ENCODE assay signal across 9 cellular contexts in the genomic region with DNA sequence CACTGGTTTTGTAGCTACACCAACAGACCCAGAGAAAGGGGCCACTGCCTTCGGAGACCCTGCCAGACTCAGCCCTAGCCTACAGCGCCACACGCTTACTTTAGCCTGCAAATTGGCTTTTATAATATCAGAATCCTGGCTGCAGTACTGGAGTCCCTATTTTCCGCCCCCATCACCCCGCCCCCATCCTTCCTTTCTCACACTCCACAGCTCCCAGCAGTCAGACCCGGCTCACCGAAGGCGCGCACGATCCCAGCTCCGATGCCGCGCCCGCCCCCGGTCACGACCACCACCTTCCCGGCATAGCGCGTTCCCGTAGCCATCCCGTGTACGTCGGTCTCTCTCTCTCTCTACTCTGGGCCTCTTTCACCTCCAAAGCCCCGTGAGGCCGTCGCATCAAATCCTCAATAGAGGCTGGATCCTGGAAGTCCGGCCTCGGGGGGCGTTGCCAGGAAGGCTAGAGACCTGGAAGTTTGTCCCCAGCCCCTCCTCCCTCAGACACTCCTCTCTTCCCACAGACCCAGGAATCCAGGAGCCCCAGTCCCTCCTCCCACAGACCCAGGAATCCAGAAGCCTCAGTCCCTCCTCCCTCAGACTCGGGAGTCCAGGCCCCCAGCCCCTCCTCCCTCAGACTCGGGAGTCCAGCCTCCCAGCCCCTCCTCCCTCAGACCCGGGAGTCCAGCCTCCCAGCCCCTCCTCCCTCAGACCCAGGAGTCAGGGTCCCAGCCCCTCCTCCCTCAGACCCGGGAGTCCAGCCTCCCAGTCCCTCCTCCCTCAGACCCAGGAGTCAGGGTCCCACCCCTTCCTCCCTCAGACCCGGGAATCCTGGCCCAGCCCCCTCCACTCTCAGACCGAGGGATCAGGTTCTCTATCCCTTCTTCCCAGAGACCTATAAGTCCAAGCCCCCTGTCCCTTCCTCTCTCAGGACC. TPM values are rescaled to one million over a fixed set of nuclear protein-coding genes. Genes with fewer than 3 reads are reported as not detected.
DNase-seq lines count a peak whose midpoint lies in the region; ATAC-seq and TF ChIP-seq lines count a peak whose summit lies in the region.
"Had no signal": no experiment of that assay in that cellular context is flagged by ENCODE, and none has a peak within 500 bp of the region (broad histone marks: within the 10 kb centered on the region; RNA-seq: fewer than 3 reads in every experiment).

A gene (minus strand): TSS at position 403 of the 929 bp plus-strand sequence. CDS start 80 bp downstream, at position 323.

- H3K27ac ChIP-seq in esophagus squamous epithelium = peak within 1 kb of the TSS; percentile 58 to 89 (median 82)

- peaks cover 0 to 24% of the 10 kb centered on the region in 2 donors for H3K27me3 Mint-ChIP-seq in natural killer cell (ENCODE audit: low read depth in 2 of 2)

- TF ChIP-seq CTCF in BE2C (IDR thresholded peaks at IDR 0.05; ENCODE audit: low read depth, low read length) = no peak
- TF ChIP-seq CTCF in esophagus squamous epithelium (IDR thresholded peaks at IDR 0.05) = no peak
- no peak for TF ChIP-seq CTCF in natural killer cell (IDR thresholded peaks at IDR 0.05)

- H3K36me3 Mint-ChIP-seq in natural killer cell = no peaks in the 10 kb centered on the region

- H3K36me3 ChIP-seq in BE2C (no peaks in the 10 kb centered on the region), esophagus squamous epithelium (peaks cover 0 to 24% (median 0%) of the 10 kb centered on the region in 3 donors)

- H3K9me3 Mint-ChIP-seq in natural killer cell = no peaks in the 10 kb centered on the region

- TF ChIP-seq POLR2A in esophagus squamous epithelium (IDR thresholded peaks at IDR 0.05) = no peak

- H3K4me3 ChIP-seq in BE2C (ENCODE audit: low read depth, low read length) = peak within 1 kb of the TSS; percentile 63
- peak within 1 kb of the TSS; percentile 2 to 62 (median 40) for H3K4me3 ChIP-seq in esophagus squamous epithelium

- H3K27ac Mint-ChIP-seq in natural killer cell = peak within 1 kb of the TSS; percentile 59 to 90

- no peaks in the 10 kb centered on the region for H3K9me3 ChIP-seq in BE2C
- H3K9me3 ChIP-seq in esophagus squamous epithelium = no peaks in the 10 kb centered on the region

- peak; percentile 8 for ATAC-seq in GM21529 (IDR thresholded peaks at IDR 0.05; ENCODE audit: unreplicated experiment)
- no peak for ATAC-seq in natural killer cell
- no peak for ATAC-seq in GM19395 (IDR thresholded peaks at IDR 0.05; ENCODE audit: unreplicated experiment)
- ATAC-seq in GM18861 (IDR thresholded peaks at IDR 0.05; ENCODE audit: unreplicated experiment) = no peak

- 31 to 38% methylated on average over 20 to 25 of the region's 35 CpGs for WGBS in esophagus squamous epithelium, 2 donors

- intact Hi-C loops in esophagus squamous epithelium (cut with DNase I) = loop anchor here (2.0 kb wide), 1 partner anchor 42 kb away; no protein-coding TSS in a partner anchor
- intact Hi-C loops in natural killer cell (cut with micrococcal nuclease) = no loop called here

- peak within 1 kb of the TSS; percentile 81 for H3K4me3 Mint-ChIP-seq in natural killer cell

- H3K27me3 ChIP-seq in BE2C (no peaks in the 10 kb centered on the region), esophagus squamous epithelium (no peaks in the 10 kb centered on the region)

- H3K4me1 ChIP-seq in BE2C (no peaks in the 10 kb centered on the region), esophagus squamous epithelium (peaks cover 0 to 25% (median 2%) of the 10 kb centered on the region in 3 donors)

- peaks cover 14 to 23% of the 10 kb centered on the region in 2 donors for H3K4me1 Mint-ChIP-seq in natural killer cell

- DNase-seq in BE2C (peak; percentile 47), SW 1271 (lab: John Stamatoyannopoulos, UW) (peak; percentile 68 to 81), esophagus squamous epithelium (lab: John Stamatoyannopoulos, UW) (no peak), natural killer cell (no peak), kidney glomerular epithelial cell (lab: John Stamatoyannopoulos, UW) (no peak)

RNA-seq across cellular contexts. Expression of the gene that starts here (rescaled TPM):
- polyA plus RNA-seq in BE2C (2012; ENCODE audit: insufficient read depth, insufficient read length, low read depth) = 11.4 TPM
- 1 to 10 TPM in 2 of 4 donors, under 1 TPM in 1, not detected in 1; 0.83 to 9.0 (median 4.8) TPM for total RNA-seq in esophagus squamous epithelium
- total RNA-seq in natural killer cell = under 1 TPM in 1 of 3 donors, not detected in 2; 0.75 TPM
- total RNA-seq: HT1080 had no signal

Comparison
In these comparisons a context has a peak if more than half of its experiments do, and no peak if none do; other contexts are left out.
1. DNase-seq: peak in BE2C (single experiment) and SW 1271 (2 of 2); none in esophagus squamous epithelium (single experiment), natural killer cell (single experiment) and kidney glomerular epithelial cell (single experiment).